Comparison of ENCODE assay signal across 19 cellular contexts in genomic region chr10:49222170-49222569, GRCh38.
"Had no signal": no experiment of that assay in that cellular context is flagged by ENCODE, and none has a peak within 500 bp of the region (broad histone marks: within the 10 kb centered on the region; RNA-seq: fewer than 3 reads in every experiment).

No MANE protein-coding gene starts in this region.

- DNase-seq: activated CD4-positive, alpha-beta memory T cell treated with anti-CD3 and anti-CD28 coated beads, Interleukin-2, amount 10 ng/mL, durations not matched to agents 7 days and 5 days; activated CD4-positive, alpha-beta T cell treated with anti-CD3 and anti-CD28 coated beads for 48 hours; activated CD4-positive, CD25-positive, alpha-beta regulatory T cell; activated naive CD4-positive, alpha-beta T cell treated with anti-CD3 and anti-CD28 coated beads for 36 hours; activated naive CD8-positive, alpha-beta T cell treated with anti-CD3 and anti-CD28 coated beads, Interleukin-2, amount 50 U/mL, for 24 hours; activated T-cell treated with anti-CD3 and anti-CD28 coated beads, Interleukin-2, amount 50 U/mL, for 1 hour; aorta; brain microvascular endothelial cell; central memory CD4-positive, alpha-beta T cell; colonic mucosa; lower lobe of right lung; naive thymus-derived CD8-positive, alpha-beta T cell; ovary; stimulated activated CD4-positive, alpha-beta T cell treated with anti-CD3 and anti-CD28 coated beads, Interleukin-4, amount 100 ng/mL, for 24 hours; stomach; trophoblast cell had no signal

- H3K36me3 ChIP-seq: brain microvascular endothelial cell, colonic mucosa, lower lobe of right lung, ovary, stomach had no signal

- H3K27ac ChIP-seq: brain microvascular endothelial cell, colonic mucosa, lower lobe of right lung, ovary, stomach had no signal

- H3K4me1 ChIP-seq: colonic mucosa, lower lobe of right lung, stomach had no signal

- H3K9me3 ChIP-seq: colonic mucosa, lower lobe of right lung, ovary had no signal

- ATAC-seq: activated naive CD8-positive, alpha-beta T cell treated with anti-CD3 and anti-CD28 coated beads, Interleukin-2, amount 50 U/mL, for 24 hours; activated T-helper 17 cell treated with anti-CD3 and anti-CD28 coated beads, Interleukin-2, amount 50 U/mL, for 72 hours; lower lobe of right lung; naive thymus-derived CD8-positive, alpha-beta T cell; sciatic nerve; stimulated activated effector memory CD8-positive, alpha-beta T cell treated with anti-CD3 and anti-CD28 coated beads, Interleukin-12 subunit alpha, Interleukin-12 subunit beta, amount 100 ng/mL, for 72 hours had no signal

- H3K4me3 ChIP-seq: colonic mucosa, lower lobe of right lung, ovary, stomach had no signal

- H3K27me3 ChIP-seq: brain microvascular endothelial cell, colonic mucosa, ovary, stomach had no signal
